In the genomic region with DNA sequence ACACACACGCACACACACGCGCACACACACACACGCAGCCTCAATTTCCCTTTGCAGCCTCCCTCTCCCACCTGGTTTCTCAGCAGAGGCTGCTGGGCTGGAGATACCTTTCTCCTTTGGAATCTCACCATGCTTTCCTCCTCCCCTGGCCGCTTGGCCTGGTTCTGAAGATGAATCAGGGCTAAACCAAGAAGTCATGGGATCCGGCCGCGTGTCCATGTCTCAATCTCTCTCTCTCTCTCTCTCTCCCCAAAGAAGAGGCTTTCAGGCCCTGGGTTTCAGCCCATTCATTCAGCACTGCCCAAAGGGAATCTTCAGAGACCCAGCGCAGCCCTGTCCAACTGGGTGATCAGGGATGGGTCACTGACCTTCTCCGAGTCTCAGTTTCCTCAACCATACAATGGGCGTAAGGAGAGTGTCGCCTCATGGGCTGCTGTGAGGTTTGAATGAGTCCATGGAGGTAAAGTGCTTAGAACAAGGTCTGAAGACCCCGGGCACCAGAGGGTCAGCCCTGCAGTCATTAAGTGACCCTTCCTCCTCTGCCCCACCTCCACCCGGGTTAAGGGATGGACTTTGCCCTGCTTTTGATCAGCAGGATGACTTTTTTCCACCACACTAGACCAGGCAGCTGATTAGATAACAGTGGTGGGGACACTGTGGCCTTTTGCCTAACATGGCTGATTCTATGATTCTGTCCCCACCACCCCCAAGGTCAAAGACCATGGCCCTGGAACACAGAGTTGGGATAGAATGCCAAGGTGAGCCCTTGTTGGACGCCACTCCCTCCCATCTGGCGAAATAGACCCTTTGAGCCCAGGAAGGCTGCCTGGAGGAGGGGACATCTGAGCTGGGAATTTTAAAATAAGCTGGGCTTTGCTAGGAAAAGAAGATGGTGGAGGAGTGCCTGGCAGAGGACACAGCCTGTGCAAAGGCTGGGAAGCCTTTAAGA, we compare ENCODE assay signal across 1 cellular context.
A peak's percentile ranks its signal among the peaks of the same experiment; 100 is the strongest.
TF ChIP-seq lines count a peak whose summit lies in the region.

No MANE protein-coding gene starts in this region.

TF ChIP-seq in HepG2, 621 proteins besides CTCF, POLR2A, EP300 and RAD21 (continues in another document):
- TF ChIP-seq ZNF432 (CRISPR knock-in tag; IDR thresholded peaks at IDR 0.05; ENCODE audit: borderline replicate concordance) (no peak), TARDBP (CRISPR knock-in tag; IDR thresholded peaks at IDR 0.05) (peak; percentile 96), NFE2 (CRISPR knock-in tag; IDR thresholded peaks at IDR 0.05) (no peak), TAF1 (CRISPR knock-in tag; IDR thresholded peaks at IDR 0.05) (no peak; the same call in 1 of the 2 replicates), HDAC6 (IDR thresholded peaks at IDR 0.05; ENCODE audit: low read depth, low read length) (no peak), MTF2 (CRISPR knock-in tag; IDR thresholded peaks at IDR 0.05; ENCODE audit: borderline replicate concordance) (no peak), STAG1 (CRISPR knock-in tag; IDR thresholded peaks at IDR 0.05) (peak; percentile 25), ZNF652 (CRISPR knock-in tag; IDR thresholded peaks at IDR 0.05; ENCODE audit: borderline replicate concordance, low read depth) (peak; percentile 40; the same call in 1 of the 2 replicates), ZNF451 (CRISPR knock-in tag; IDR thresholded peaks at IDR 0.05) (peak; percentile 61; the same call in 1 of the 2 replicates), ZNF772 (CRISPR knock-in tag; IDR thresholded peaks at IDR 0.05) (peak; percentile 96), SP5 (CRISPR knock-in tag; IDR thresholded peaks at IDR 0.05; ENCODE audit: borderline replicate concordance, low read depth) (peak; percentile 94), SRY (CRISPR knock-in tag; IDR thresholded peaks at IDR 0.05) (no peak), SMC3 (IDR thresholded peaks at IDR 0.05; ENCODE audit: low read length) (0 out of 2 replicates have a peak, but pooled peaks have one; percentile 10), ZNF792 (CRISPR knock-in tag; IDR thresholded peaks at IDR 0.05) (peak; percentile 82), STAT5B (CRISPR knock-in tag; IDR thresholded peaks at IDR 0.05) (peak; percentile 60; the same call in 1 of the 2 replicates), ASH2L (IDR thresholded peaks at IDR 0.05; ENCODE audit: insufficient read length, low read depth, low read length) (peak; percentile 80), ZC3H4 (CRISPR knock-in tag; IDR thresholded peaks at IDR 0.05; ENCODE audit: borderline replicate concordance) (no peak), MXI1 (IDR thresholded peaks at IDR 0.05; ENCODE audit: borderline replicate concordance, low read depth, low read length) (peak; percentile 22; the same call in 1 of the 3 replicates), HOXA9 (CRISPR knock-in tag; IDR thresholded peaks at IDR 0.05; ENCODE audit: borderline replicate concordance) (no peak), ZNF547 (CRISPR knock-in tag; IDR thresholded peaks at IDR 0.05) (no peak), ZNF570 (CRISPR knock-in tag; IDR thresholded peaks at IDR 0.05; ENCODE audit: borderline replicate concordance) (no peak), MEIS1 (CRISPR knock-in tag; IDR thresholded peaks at IDR 0.05; ENCODE audit: borderline replicate concordance) (no peak), ADNP (CRISPR knock-in tag; IDR thresholded peaks at IDR 0.05) (peak; percentile 79; the same call in 1 of the 2 replicates), ARNT (IDR thresholded peaks at IDR 0.05) (no peak), FOXM1 (CRISPR knock-in tag; IDR thresholded peaks at IDR 0.05) (no peak), ZNF629 (CRISPR knock-in tag; conservative IDR thresholded peaks at IDR 0.05) (peak; percentile 99), HNRNPK (IDR thresholded peaks at IDR 0.05; ENCODE audit: low read depth, low read length, poor library complexity, severe bottlenecking) (no peak), PITX1 (CRISPR knock-in tag; IDR thresholded peaks at IDR 0.05) (peak; percentile 93), ZNF556 (CRISPR knock-in tag; IDR thresholded peaks at IDR 0.05; ENCODE audit: borderline replicate concordance) (peak; percentile 91; the same call in 1 of the 2 replicates), RXRB (CRISPR knock-in tag; IDR thresholded peaks at IDR 0.05; ENCODE audit: borderline replicate concordance) (peak; percentile 98), PAF1 (CRISPR knock-in tag; IDR thresholded peaks at IDR 0.05) (no peak), TMF1 (CRISPR knock-in tag; IDR thresholded peaks at IDR 0.05; ENCODE audit: low read depth) (0 out of 2 replicates have a peak, but pooled peaks have one; percentile 29), SMYD3 (CRISPR knock-in tag; IDR thresholded peaks at IDR 0.05) (peak; percentile 84; the same call in 1 of the 2 replicates), MEIS2 (CRISPR knock-in tag; IDR thresholded peaks at IDR 0.05) (peak; percentile 64), CREB1 (IDR thresholded peaks at IDR 0.05) (no peak), CREB1 (CRISPR knock-in tag; IDR thresholded peaks at IDR 0.05) (peak; percentile 72), ZNF138 (CRISPR knock-in tag; IDR thresholded peaks at IDR 0.05; ENCODE audit: low read depth) (no peak), ZNF557 (CRISPR knock-in tag; IDR thresholded peaks at IDR 0.05) (0 out of 2 replicates have a peak, but pooled peaks have one; percentile 74), ZNF234 (CRISPR knock-in tag; conservative IDR thresholded peaks at IDR 0.05) (no peak), ZNF282 (IDR thresholded peaks at IDR 0.05; ENCODE audit: partially characterized antibody) (no peak)
- TF ChIP-seq, protein P1, sequence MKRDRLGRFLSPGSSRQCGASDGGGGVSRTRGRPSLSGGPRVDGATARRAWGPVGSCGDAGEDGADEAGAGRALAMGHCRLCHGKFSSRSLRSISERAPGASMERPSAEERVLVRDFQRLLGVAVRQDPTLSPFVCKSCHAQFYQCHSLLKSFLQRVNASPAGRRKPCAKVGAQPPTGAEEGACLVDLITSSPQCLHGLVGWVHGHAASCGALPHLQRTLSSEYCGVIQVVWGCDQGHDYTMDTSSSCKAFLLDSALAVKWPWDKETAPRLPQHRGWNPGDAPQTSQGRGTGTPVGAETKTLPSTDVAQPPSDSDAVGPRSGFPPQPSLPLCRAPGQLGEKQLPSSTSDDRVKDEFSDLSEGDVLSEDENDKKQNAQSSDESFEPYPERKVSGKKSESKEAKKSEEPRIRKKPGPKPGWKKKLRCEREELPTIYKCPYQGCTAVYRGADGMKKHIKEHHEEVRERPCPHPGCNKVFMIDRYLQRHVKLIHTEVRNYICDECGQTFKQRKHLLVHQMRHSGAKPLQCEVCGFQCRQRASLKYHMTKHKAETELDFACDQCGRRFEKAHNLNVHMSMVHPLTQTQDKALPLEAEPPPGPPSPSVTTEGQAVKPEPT (CRISPR knock-in tag; IDR thresholded peaks at IDR 0.05; ENCODE audit: low read depth) = no peak
- TF ChIP-seq, protein P2, sequence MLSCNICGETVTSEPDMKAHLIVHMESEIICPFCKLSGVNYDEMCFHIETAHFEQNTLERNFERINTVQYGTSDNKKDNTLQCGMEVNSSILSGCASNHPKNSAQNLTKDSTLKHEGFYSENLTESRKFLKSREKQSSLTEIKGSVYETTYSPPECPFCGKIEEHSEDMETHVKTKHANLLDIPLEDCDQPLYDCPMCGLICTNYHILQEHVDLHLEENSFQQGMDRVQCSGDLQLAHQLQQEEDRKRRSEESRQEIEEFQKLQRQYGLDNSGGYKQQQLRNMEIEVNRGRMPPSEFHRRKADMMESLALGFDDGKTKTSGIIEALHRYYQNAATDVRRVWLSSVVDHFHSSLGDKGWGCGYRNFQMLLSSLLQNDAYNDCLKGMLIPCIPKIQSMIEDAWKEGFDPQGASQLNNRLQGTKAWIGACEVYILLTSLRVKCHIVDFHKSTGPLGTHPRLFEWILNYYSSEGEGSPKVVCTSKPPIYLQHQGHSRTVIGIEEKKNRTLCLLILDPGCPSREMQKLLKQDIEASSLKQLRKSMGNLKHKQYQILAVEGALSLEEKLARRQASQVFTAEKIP (CRISPR knock-in tag; IDR thresholded peaks at IDR 0.05; ENCODE audit: borderline replicate concordance) = no peak
- TF ChIP-seq, protein P3, sequence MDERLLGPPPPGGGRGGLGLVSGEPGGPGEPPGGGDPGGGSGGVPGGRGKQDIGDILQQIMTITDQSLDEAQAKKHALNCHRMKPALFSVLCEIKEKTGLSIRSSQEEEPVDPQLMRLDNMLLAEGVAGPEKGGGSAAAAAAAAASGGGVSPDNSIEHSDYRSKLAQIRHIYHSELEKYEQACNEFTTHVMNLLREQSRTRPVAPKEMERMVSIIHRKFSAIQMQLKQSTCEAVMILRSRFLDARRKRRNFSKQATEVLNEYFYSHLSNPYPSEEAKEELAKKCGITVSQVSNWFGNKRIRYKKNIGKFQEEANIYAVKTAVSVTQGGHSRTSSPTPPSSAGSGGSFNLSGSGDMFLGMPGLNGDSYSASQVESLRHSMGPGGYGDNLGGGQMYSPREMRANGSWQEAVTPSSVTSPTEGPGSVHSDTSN (CRISPR knock-in tag; IDR thresholded peaks at IDR 0.05) = no peak
- TF ChIP-seq, protein P4, sequence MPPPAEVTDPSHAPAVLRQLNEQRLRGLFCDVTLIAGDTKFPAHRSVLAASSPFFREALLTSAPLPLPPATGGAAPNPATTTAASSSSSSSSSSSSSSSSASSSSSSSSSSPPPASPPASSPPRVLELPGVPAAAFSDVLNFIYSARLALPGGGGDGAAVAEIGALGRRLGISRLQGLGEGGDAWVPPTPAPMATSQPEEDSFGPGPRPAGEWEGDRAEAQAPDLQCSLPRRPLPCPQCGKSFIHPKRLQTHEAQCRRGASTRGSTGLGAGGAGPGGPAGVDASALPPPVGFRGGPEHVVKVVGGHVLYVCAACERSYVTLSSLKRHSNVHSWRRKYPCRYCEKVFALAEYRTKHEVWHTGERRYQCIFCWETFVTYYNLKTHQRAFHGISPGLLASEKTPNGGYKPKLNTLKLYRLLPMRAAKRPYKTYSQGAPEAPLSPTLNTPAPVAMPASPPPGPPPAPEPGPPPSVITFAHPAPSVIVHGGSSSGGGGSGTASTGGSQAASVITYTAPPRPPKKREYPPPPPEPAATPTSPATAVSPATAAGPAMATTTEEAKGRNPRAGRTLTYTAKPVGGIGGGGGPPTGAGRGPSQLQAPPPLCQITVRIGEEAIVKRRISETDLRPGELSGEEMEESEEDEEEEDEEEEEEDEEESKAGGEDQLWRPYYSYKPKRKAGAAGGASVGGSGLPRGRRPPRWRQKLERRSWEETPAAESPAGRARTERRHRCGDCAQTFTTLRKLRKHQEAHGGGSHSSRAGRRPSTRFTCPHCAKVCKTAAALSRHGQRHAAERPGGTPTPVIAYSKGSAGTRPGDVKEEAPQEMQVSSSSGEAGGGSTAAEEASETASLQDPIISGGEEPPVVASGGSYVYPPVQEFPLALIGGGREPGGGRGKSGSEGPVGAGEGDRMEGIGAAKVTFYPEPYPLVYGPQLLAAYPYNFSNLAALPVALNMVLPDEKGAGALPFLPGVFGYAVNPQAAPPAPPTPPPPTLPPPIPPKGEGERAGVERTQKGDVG (CRISPR knock-in tag; IDR thresholded peaks at IDR 0.05; ENCODE audit: borderline replicate concordance) = peak; percentile 92; the same call in 1 of the 2 replicates
- TF ChIP-seq, protein P5, sequence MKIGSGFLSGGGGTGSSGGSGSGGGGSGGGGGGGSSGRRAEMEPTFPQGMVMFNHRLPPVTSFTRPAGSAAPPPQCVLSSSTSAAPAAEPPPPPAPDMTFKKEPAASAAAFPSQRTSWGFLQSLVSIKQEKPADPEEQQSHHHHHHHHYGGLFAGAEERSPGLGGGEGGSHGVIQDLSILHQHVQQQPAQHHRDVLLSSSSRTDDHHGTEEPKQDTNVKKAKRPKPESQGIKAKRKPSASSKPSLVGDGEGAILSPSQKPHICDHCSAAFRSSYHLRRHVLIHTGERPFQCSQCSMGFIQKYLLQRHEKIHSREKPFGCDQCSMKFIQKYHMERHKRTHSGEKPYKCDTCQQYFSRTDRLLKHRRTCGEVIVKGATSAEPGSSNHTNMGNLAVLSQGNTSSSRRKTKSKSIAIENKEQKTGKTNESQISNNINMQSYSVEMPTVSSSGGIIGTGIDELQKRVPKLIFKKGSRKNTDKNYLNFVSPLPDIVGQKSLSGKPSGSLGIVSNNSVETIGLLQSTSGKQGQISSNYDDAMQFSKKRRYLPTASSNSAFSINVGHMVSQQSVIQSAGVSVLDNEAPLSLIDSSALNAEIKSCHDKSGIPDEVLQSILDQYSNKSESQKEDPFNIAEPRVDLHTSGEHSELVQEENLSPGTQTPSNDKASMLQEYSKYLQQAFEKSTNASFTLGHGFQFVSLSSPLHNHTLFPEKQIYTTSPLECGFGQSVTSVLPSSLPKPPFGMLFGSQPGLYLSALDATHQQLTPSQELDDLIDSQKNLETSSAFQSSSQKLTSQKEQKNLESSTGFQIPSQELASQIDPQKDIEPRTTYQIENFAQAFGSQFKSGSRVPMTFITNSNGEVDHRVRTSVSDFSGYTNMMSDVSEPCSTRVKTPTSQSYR (CRISPR knock-in tag; IDR thresholded peaks at IDR 0.05; ENCODE audit: borderline replicate concordance) = peak; percentile 93
- TF ChIP-seq, protein P6, sequence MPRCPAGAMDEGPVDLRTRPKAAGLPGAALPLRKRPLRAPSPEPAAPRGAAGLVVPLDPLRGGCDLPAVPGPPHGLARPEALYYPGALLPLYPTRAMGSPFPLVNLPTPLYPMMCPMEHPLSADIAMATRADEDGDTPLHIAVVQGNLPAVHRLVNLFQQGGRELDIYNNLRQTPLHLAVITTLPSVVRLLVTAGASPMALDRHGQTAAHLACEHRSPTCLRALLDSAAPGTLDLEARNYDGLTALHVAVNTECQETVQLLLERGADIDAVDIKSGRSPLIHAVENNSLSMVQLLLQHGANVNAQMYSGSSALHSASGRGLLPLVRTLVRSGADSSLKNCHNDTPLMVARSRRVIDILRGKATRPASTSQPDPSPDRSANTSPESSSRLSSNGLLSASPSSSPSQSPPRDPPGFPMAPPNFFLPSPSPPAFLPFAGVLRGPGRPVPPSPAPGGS (CRISPR knock-in tag; IDR thresholded peaks at IDR 0.05) = peak; percentile 29; the same call in 1 of the 2 replicates
- TF ChIP-seq, protein P7, sequence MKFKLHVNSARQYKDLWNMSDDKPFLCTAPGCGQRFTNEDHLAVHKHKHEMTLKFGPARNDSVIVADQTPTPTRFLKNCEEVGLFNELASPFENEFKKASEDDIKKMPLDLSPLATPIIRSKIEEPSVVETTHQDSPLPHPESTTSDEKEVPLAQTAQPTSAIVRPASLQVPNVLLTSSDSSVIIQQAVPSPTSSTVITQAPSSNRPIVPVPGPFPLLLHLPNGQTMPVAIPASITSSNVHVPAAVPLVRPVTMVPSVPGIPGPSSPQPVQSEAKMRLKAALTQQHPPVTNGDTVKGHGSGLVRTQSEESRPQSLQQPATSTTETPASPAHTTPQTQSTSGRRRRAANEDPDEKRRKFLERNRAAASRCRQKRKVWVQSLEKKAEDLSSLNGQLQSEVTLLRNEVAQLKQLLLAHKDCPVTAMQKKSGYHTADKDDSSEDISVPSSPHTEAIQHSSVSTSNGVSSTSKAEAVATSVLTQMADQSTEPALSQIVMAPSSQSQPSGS (CRISPR knock-in tag; IDR thresholded peaks at IDR 0.05) = peak; percentile 77; the same call in 1 of the 2 replicates
- TF ChIP-seq, protein P8, sequence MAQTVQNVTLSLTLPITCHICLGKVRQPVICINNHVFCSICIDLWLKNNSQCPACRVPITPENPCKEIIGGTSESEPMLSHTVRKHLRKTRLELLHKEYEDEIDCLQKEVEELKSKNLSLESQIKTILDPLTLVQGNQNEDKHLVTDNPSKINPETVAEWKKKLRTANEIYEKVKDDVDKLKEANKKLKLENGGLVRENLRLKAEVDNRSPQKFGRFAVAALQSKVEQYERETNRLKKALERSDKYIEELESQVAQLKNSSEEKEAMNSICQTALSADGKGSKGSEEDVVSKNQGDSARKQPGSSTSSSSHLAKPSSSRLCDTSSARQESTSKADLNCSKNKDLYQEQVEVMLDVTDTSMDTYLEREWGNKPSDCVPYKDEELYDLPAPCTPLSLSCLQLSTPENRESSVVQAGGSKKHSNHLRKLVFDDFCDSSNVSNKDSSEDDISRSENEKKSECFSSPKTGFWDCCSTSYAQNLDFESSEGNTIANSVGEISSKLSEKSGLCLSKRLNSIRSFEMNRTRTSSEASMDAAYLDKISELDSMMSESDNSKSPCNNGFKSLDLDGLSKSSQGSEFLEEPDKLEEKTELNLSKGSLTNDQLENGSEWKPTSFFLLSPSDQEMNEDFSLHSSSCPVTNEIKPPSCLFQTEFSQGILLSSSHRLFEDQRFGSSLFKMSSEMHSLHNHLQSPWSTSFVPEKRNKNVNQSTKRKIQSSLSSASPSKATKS (CRISPR knock-in tag; IDR thresholded peaks at IDR 0.05) = no peak
